In genomic region chr20:62602550-62602949, GRCh38 we compare ENCODE assay signal across 9 cellular contexts. TPM values are rescaled to one million over a fixed set of nuclear protein-coding genes. Genes with fewer than 3 reads are reported as not detected.
DNase-seq lines count a peak whose midpoint lies in the region; TF ChIP-seq lines count a peak whose summit lies in the region.
"Had no signal": no experiment of that assay in that cellular context is flagged by ENCODE, and none has a peak within 500 bp of the region (broad histone marks: within the 10 kb centered on the region; RNA-seq: fewer than 3 reads in every experiment).

No MANE protein-coding gene starts in this region.

- CTCF ChIA-PET in mammary epithelial cell (lab: Charles Lee; ENCODE audit: low non-redundant PET) = interaction anchor here (0.9 kb wide), 1 partner anchor 14 kb away, joined by 4 read pairs; no protein-coding TSS in a partner anchor

- no peak overlapping the region for H2BK5ac ChIP-seq in mesendoderm (ENCODE audit: low read length)

- no peak overlapping the region for H4K5ac ChIP-seq in mesendoderm (ENCODE audit: low read length)

- H2BK15ac ChIP-seq in mesendoderm (replicated peaks; ENCODE audit: low read depth) = no peak overlapping the region

- intact Hi-C loops in mammary epithelial cell (cut with micrococcal nuclease) = no loop called here
- intact Hi-C loops in ascending aorta (cut with DNase I) = no loop called here

- H3K4me1 ChIP-seq in mammary epithelial cell (ENCODE audit: insufficient read depth, low read length) (peaks cover 32% of the 10 kb centered on the region), skeletal muscle tissue (ENCODE audit: control insufficient read depth in 3 of 3, insufficient read depth in 3 of 3, low read length in 3 of 3) (peaks cover 16 to 48% (median 18%) of the 10 kb centered on the region in 3 donors), ascending aorta (peaks cover 3 to 5% of the 10 kb centered on the region in 2 donors), mesendoderm (ENCODE audit: control insufficient read depth, low read depth, low read length) (no peaks in the 10 kb centered on the region)

- no peak overlapping the region for H3K23ac ChIP-seq in mesendoderm (ENCODE audit: low read length)

- H2BK120ac ChIP-seq in mesendoderm (ENCODE audit: low read depth, low read length) = no peak overlapping the region

- H3K27ac ChIP-seq in SK-N-MC (no peak overlapping the region), mammary epithelial cell (ENCODE audit: insufficient read depth, low read depth, low read length) (no peak overlapping the region), skeletal muscle tissue (ENCODE audit: low read depth, low read length) (peak overlapping the region; percentile 5), ascending aorta (no peak overlapping the region), mesendoderm (ENCODE audit: low read depth, low read length) (no peak overlapping the region)

- H3K4me3 ChIP-seq in SK-N-MC (peak overlapping the region; percentile 52), mammary epithelial cell (replicated peaks in 1 of 3; ENCODE audit: insufficient read depth in 1 of 3, low read depth in 2 of 3, low read length in 3 of 3) (peak overlapping the region in 1 of 3 experiments; percentile 13), skeletal muscle tissue (ENCODE audit: low read length in 3 of 3) (no peak overlapping the region), ascending aorta (no peak overlapping the region), mesendoderm (ENCODE audit: low read length) (no peak overlapping the region)

- BruUV-seq in mammary epithelial cell (replicated peaks; lab: Mats Ljungman, UMichigan) = no TSS peak

- H3K56ac ChIP-seq in mesendoderm (ENCODE audit: low read length) = no peak overlapping the region

- no peak overlapping the region for H2AK5ac ChIP-seq in mesendoderm (ENCODE audit: low read length)

- DNase-seq in HT1080 (ENCODE audit: low read depth) (peak; percentile 69), SK-N-MC (ENCODE audit: low read depth, low spot score) (no peak), mammary epithelial cell (peak; percentile 14), ascending aorta (ENCODE audit: low spot score in 2 of 2) (no peak), DMS 273 treated with DMSO at 0.1 percent for 48 hours (lab: John Stamatoyannopoulos, UW) (no peak), mesendoderm (no peak), NCI-H226 (no peak)
- DNase-seq: NCI-H2227 treated with DMSO at 0.1 percent for 48 hours had no signal

- H3K4ac ChIP-seq in mesendoderm (ENCODE audit: low read depth, low read length) = no peak overlapping the region

- no peaks in the 10 kb centered on the region for H3K79me1 ChIP-seq in mesendoderm (ENCODE audit: low read length)

- peak overlapping the region; percentile 70 for H2AFZ ChIP-seq in mammary epithelial cell (ENCODE audit: low read depth, low read length)

- H3K9me3 ChIP-seq in SK-N-MC (ENCODE audit: low read depth, low read length) (no peaks in the 10 kb centered on the region), mammary epithelial cell (replicated peaks; ENCODE audit: insufficient read depth, low read length) (no peaks in the 10 kb centered on the region), skeletal muscle tissue (ENCODE audit: control insufficient read depth in 3 of 3, low read length in 3 of 3) (no peaks in the 10 kb centered on the region), ascending aorta (no peaks in the 10 kb centered on the region)

- H3K36me3 ChIP-seq in SK-N-MC (ENCODE audit: insufficient read depth, low read length) (no peaks in the 10 kb centered on the region), mammary epithelial cell (ENCODE audit: insufficient read depth, low read length) (no peaks in the 10 kb centered on the region), skeletal muscle tissue (ENCODE audit: control insufficient read depth in 3 of 3, insufficient read depth in 3 of 3, low read length in 3 of 3) (no peaks in the 10 kb centered on the region), ascending aorta (no peaks in the 10 kb centered on the region), mesendoderm (ENCODE audit: control insufficient read depth, insufficient read depth, low read length) (no peaks in the 10 kb centered on the region)

- no peaks in the 10 kb centered on the region for H4K20me1 ChIP-seq in mammary epithelial cell (ENCODE audit: insufficient read depth, low read length)

- H3K18ac ChIP-seq in mesendoderm (ENCODE audit: low read length) = no peak overlapping the region

- no peak for TF ChIP-seq CTCF in mammary epithelial cell (conservative IDR thresholded peaks at IDR 0.05 in 1 of 2, IDR thresholded peaks at IDR 0.05 in 1 of 2; ENCODE audit: extremely low read depth in 1 of 2, insufficient read depth in 1 of 2, low read depth in 1 of 2, low read length in 2 of 2)
- no peak for TF ChIP-seq CTCF in ascending aorta (IDR thresholded peaks at IDR 0.05)

- in situ Hi-C loops in mammary epithelial cell (cut with MboI; ENCODE audit: low sequenced_read_pairs in 2 of 2) = loop anchor here in 1 of 2 donors (25.0 kb wide), 1 partner anchor 215 kb away; the partner anchor contains the start of gene RPS21

- no peak overlapping the region for H4K8ac ChIP-seq in mesendoderm (ENCODE audit: low read depth, low read length)

- 0% methylated on average over 5 of the region's 10 CpGs for WGBS in mammary epithelial cell (ENCODE audit: low coverage, missing lambda C conversion rate)
- WGBS in mesendoderm (ENCODE audit: extremely low coverage, insufficient coverage, low lambda C conversion rate) = no CpG with 5 or more reads among the region's 10 CpGs

- H3K9ac ChIP-seq in SK-N-MC (ENCODE audit: insufficient read length) (no peak overlapping the region), mammary epithelial cell (ENCODE audit: insufficient read depth, low read length) (no peak overlapping the region), skeletal muscle tissue (ENCODE audit: low read depth in 1 of 3, low read length in 3 of 3) (peak overlapping the region in 1 of 3 donors; percentile 41), mesendoderm (ENCODE audit: low read length) (no peak overlapping the region)

- dilution Hi-C loops in mammary epithelial cell (cut with HindIII; ENCODE audit: low sequenced_read_pairs) = no loop called here

- H3K79me2 ChIP-seq in mammary epithelial cell (ENCODE audit: insufficient read depth, low read length) (no peaks in the 10 kb centered on the region), mesendoderm (ENCODE audit: control insufficient read depth, insufficient read depth, low read length) (no peaks in the 10 kb centered on the region)

- peak overlapping the region; percentile 57 for H3K4me2 ChIP-seq in mammary epithelial cell (ENCODE audit: insufficient read depth, low read depth, low read length)
- no peak overlapping the region for H3K4me2 ChIP-seq in mesendoderm (ENCODE audit: low read length)

- H3K27me3 ChIP-seq in mammary epithelial cell (ENCODE audit: insufficient read depth, low read length) (no peaks in the 10 kb centered on the region), skeletal muscle tissue (ENCODE audit: control insufficient read depth in 3 of 3, insufficient read depth in 3 of 3, low read length in 3 of 3) (peaks cover 7 to 55% (median 55%) of the 10 kb centered on the region in 3 donors), ascending aorta (no peaks in the 10 kb centered on the region), mesendoderm (ENCODE audit: insufficient read depth, low read length, poor library complexity) (no peaks in the 10 kb centered on the region)

RNA-seq across cellular contexts. Expression of gene SLCO4A1, which starts 39.8 kb away (rescaled TPM):
- 45.5 and 55.7 TPM in 2 replicates for total RNA-seq in HT1080 (2014; rRNA removed; shearing (Covaris generic))
- 19.0 and 26.2 TPM in 2 replicates for polyA plus RNA-seq in HT1080 (2015; cell fraction: cytosol; rRNA removed)
- 43.9 and 50.8 TPM in 2 replicates for polyA plus RNA-seq in HT1080 (2015; cell fraction: nucleus; rRNA removed)
- total RNA-seq in mammary epithelial cell (under 1 TPM; 0.17 to 0.33 TPM), skeletal muscle tissue (not detected), ascending aorta (160 TPM)
- polyA plus RNA-seq in mammary epithelial cell = 0.99 TPM
- 1.3 TPM for polyA minus RNA-seq in mammary epithelial cell
- 1.6 TPM for polyA plus RNA-seq in mesendoderm (2013, experiment 1 of 2)
- polyA plus RNA-seq in mesendoderm (2013, experiment 2 of 2) = 1.8 TPM

Comparison
In these comparisons a context has a peak if more than half of its experiments do, and no peak if none do; other contexts are left out.
1. DNase-seq: peak in HT1080 (single experiment) and mammary epithelial cell (single experiment); none in SK-N-MC (single experiment), ascending aorta (0 of 2), DMS 273 treated with DMSO at 0.1 percent for 48 hours (single experiment), mesendoderm (single experiment) and NCI-H226 (single experiment).
2. RNA of gene SLCO4A1, which starts 39.8 kb away (total RNA-seq): 160 TPM in ascending aorta (single experiment) and 45.5 to 55.7 TPM in HT1080; 0.17 to 0.33 TPM in mammary epithelial cell and not detected in skeletal muscle tissue (single experiment); every median in the first group is over 10 times any median in the second.